Comparison of ENCODE assay signal across 8 cellular contexts in the genomic region with DNA sequence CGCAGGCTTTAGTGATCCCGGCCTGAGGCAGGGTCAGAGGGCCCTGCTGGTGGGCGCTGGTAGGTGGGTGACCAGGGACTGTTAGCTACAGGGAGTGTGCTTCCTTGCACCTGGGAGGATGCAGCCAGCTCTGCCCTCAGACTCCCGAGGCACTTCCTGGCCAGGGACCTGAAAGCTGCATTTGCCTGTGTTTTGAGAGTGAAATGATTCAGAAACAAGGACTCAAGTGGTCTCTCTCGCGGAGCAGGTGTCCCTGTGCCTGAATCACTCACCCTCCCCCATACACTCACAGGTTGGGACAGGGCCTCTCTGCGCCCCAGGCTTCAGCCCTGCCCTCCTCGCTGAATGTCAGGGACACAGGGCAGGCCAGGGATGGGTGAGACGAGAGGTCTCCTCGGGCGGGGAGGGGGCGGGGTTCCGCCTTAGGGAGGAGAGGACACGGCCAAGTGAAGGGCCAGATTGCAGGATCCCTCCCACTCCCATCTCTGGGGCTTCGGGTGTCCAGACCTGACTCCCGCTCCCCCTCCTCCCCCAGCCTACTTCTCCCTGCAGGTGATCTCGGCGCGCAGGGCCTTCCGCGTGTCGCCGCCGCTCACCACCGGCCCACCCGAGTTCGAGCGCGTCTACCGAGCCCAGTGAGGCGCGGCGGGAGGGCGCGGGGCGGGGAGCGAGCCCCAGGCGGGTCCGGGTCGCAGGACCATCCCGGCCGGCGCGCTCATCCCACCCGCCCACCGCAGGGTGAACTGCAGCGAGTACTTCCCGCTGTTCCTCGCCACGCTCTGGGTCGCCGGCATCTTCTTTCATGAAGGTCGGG. TPM values are rescaled to one million over a fixed set of nuclear protein-coding genes. Genes with fewer than 3 reads are reported as not detected.
DNase-seq lines count a peak whose midpoint lies in the region; ATAC-seq, FAIRE-seq and TF ChIP-seq lines count a peak whose summit lies in the region.

No MANE protein-coding gene starts in this region.

- peaks cover 14% of the 10 kb centered on the region for H3K36me3 Mint-ChIP-seq in activated naive CD4-positive, alpha-beta T cell treated with anti-CD3 and anti-CD28 coated beads, Interleukin-2, amount 10 ng/mL, durations not matched to agents 7 days and 5 days
- peaks cover 10% of the 10 kb centered on the region for H3K36me3 Mint-ChIP-seq in astrocyte (ENCODE audit: low read depth, unreplicated experiment)

- H2AFZ ChIP-seq in astrocyte (ENCODE audit: low read depth, low read length) = no peak overlapping the region

- CTCF ChIA-PET in activated naive CD4-positive, alpha-beta T cell treated with anti-CD3 and anti-CD28 coated beads, Interleukin-2, amount 10 ng/mL, durations not matched to agents 7 days and 5 days (lab: Charles Lee) = interaction anchor here (0.8 to 5.7 kb wide), 3 partner anchors 11 to 32 kb away, joined by 3 to 32 read pairs (median 4); no protein-coding TSS in a partner anchor

- H3K4me3 Mint-ChIP-seq in activated naive CD4-positive, alpha-beta T cell treated with anti-CD3 and anti-CD28 coated beads, Interleukin-2, amount 10 ng/mL, durations not matched to agents 7 days and 5 days = peak overlapping the region; percentile 65
- H3K4me3 Mint-ChIP-seq in astrocyte (ENCODE audit: unreplicated experiment) = peak overlapping the region; percentile 68

- peaks cover 30% of the 10 kb centered on the region for H3K4me1 Mint-ChIP-seq in activated naive CD4-positive, alpha-beta T cell treated with anti-CD3 and anti-CD28 coated beads, Interleukin-2, amount 10 ng/mL, durations not matched to agents 7 days and 5 days
- H3K4me1 Mint-ChIP-seq in astrocyte (ENCODE audit: low read depth, unreplicated experiment) = peaks cover 5% of the 10 kb centered on the region

- intact Hi-C loops in kidney (cut with DNase I) = no loop called here

- H3K27ac ChIP-seq in astrocyte (ENCODE audit: low read depth, low read length) = no peak overlapping the region
- peak overlapping the region; percentile 66 to 77 for H3K27ac ChIP-seq in kidney (ENCODE audit: low read depth in 2 of 2, low read length in 2 of 2)
- peak overlapping the region; percentile 73 to 86 for H3K27ac ChIP-seq in thoracic aorta

- H3K4me3 ChIP-seq in astrocyte (ENCODE audit: insufficient read depth, low read depth, low read length) (peak overlapping the region; percentile 50), kidney (ENCODE audit: low read length in 2 of 2) (peak overlapping the region; percentile 51 to 54), thoracic aorta (peak overlapping the region; percentile 88)

- TF ChIP-seq CTCF in astrocyte (IDR thresholded peaks at IDR 0.05; ENCODE audit: insufficient read depth, low read depth, low read length) = no peak
- TF ChIP-seq CTCF in kidney (IDR thresholded peaks at IDR 0.05; ENCODE audit: borderline replicate concordance, extremely low read depth, insufficient read depth) = no peak
- TF ChIP-seq CTCF in thoracic aorta (IDR thresholded peaks at IDR 0.05) = no peak

- H3K27me3 ChIP-seq in astrocyte (ENCODE audit: insufficient read depth, low read length) = no peaks in the 10 kb centered on the region
- H3K27me3 ChIP-seq in thoracic aorta (replicated peaks; ENCODE audit: insufficient read depth) = no peaks in the 10 kb centered on the region

- H3K4me2 ChIP-seq in astrocyte (ENCODE audit: low read length) = peak overlapping the region; percentile 88

- no peaks in the 10 kb centered on the region for H3K79me2 ChIP-seq in astrocyte (ENCODE audit: insufficient read depth, low read length)

- peaks cover 21% of the 10 kb centered on the region for H3K27me3 Mint-ChIP-seq in activated naive CD4-positive, alpha-beta T cell treated with anti-CD3 and anti-CD28 coated beads, Interleukin-2, amount 10 ng/mL, durations not matched to agents 7 days and 5 days
- no peaks in the 10 kb centered on the region for H3K27me3 Mint-ChIP-seq in astrocyte (ENCODE audit: low read depth, unreplicated experiment)

- H3K4me1 ChIP-seq in astrocyte (ENCODE audit: insufficient read depth, low read length) = peaks cover 15% of the 10 kb centered on the region
- peaks cover 6 to 33% of the 10 kb centered on the region in 2 donors for H3K4me1 ChIP-seq in kidney (ENCODE audit: control insufficient read depth in 1 of 2, insufficient read depth in 1 of 2, low read depth in 1 of 2, low read length in 2 of 2)
- H3K4me1 ChIP-seq in thoracic aorta (ENCODE audit: control insufficient read depth in 1 of 2, low read depth in 2 of 2) = peaks cover 27 to 40% of the 10 kb centered on the region in 2 donors

- DNase-seq in activated naive CD4-positive, alpha-beta T cell treated with anti-CD3 and anti-CD28 coated beads, Interleukin-2, amount 10 ng/mL, durations not matched to agents 7 days and 5 days = no peak
- DNase-seq in activated naive CD4-positive, alpha-beta T cell treated with anti-CD3 and anti-CD28 coated beads, Interleukin-2, amount 50 U/mL, for 16 hours = no peak
- DNase-seq in NCI-H146 treated with DMSO at 0.1 percent for 48 hours (lab: John Stamatoyannopoulos, UW; ENCODE audit: unreplicated experiment) (peak; percentile 3), astrocyte (ENCODE audit: low read depth) (no peak), kidney (peak; percentile 86), thoracic aorta (ENCODE audit: low spot score) (no peak), GF-D8 (lab: John Stamatoyannopoulos, UW) (no peak), NCI-H1694 (lab: John Stamatoyannopoulos, UW) (no peak)

- H3K27ac Mint-ChIP-seq in activated naive CD4-positive, alpha-beta T cell treated with anti-CD3 and anti-CD28 coated beads, Interleukin-2, amount 10 ng/mL, durations not matched to agents 7 days and 5 days = peak overlapping the region; percentile 65
- H3K27ac Mint-ChIP-seq in astrocyte (ENCODE audit: unreplicated experiment) = peak overlapping the region; percentile 53

- peaks cover 23% of the 10 kb centered on the region for H4K20me1 ChIP-seq in astrocyte (ENCODE audit: insufficient read depth, low read length)

- H3K9me3 ChIP-seq in astrocyte (ENCODE audit: insufficient read depth, low read depth, low read length) (no peaks in the 10 kb centered on the region), kidney (ENCODE audit: control insufficient read depth in 1 of 2, low read length in 2 of 2) (no peaks in the 10 kb centered on the region), thoracic aorta (no peaks in the 10 kb centered on the region)

- FAIRE-seq in astrocyte (lab: Jason Lieb, UNC) (no peak), kidney (lab: Jason Lieb, UNC) (no peak)

- ATAC-seq in thoracic aorta (ENCODE audit: insufficient number of reproducible peaks, low FRiP score, low read depth) = no peak

- H3K9ac ChIP-seq in astrocyte (ENCODE audit: low read length) = peak overlapping the region; percentile 31
- peak overlapping the region; percentile 43 to 56 for H3K9ac ChIP-seq in kidney (ENCODE audit: low read length in 2 of 2)

- H3K9me3 Mint-ChIP-seq in activated naive CD4-positive, alpha-beta T cell treated with anti-CD3 and anti-CD28 coated beads, Interleukin-2, amount 10 ng/mL, durations not matched to agents 7 days and 5 days = no peaks in the 10 kb centered on the region
- no peaks in the 10 kb centered on the region for H3K9me3 Mint-ChIP-seq in astrocyte (ENCODE audit: unreplicated experiment)

- H3K36me3 ChIP-seq in astrocyte (ENCODE audit: insufficient read depth, low read length) (no peaks in the 10 kb centered on the region), kidney (ENCODE audit: control insufficient read depth in 1 of 2, insufficient read depth in 2 of 2, low read length in 2 of 2) (peaks cover 10 to 26% of the 10 kb centered on the region in 2 donors), thoracic aorta (peaks cover 28% of the 10 kb centered on the region)

RNA-seq across cellular contexts. Expression of a gene that starts 1.5 kb away (rescaled TPM):
- 1.2 and 1.3 TPM in 2 replicates for total RNA-seq in astrocyte
- total RNA-seq in kidney = 30.6 TPM
- polyA plus RNA-seq in kidney (ENCODE audit: insufficient read depth, low read depth, low replicate concordance) = 20.1 TPM
- 1 to 10 TPM; 4.9 to 6.6 TPM for total RNA-seq in thoracic aorta

RNA-seq across cellular contexts. Expression of a gene that starts 11.4 kb away (rescaled TPM):
- total RNA-seq in astrocyte (179 and 193 TPM in 2 replicates), kidney (174 TPM), thoracic aorta (10 to 100 TPM; 66.5 to 87.7 TPM)
- 79.4 TPM for polyA plus RNA-seq in kidney (ENCODE audit: insufficient read depth, low read depth, low replicate concordance)

RNA-seq across cellular contexts. Expression of a gene that starts 25.4 kb away (rescaled TPM):
- 215 and 262 TPM in 2 replicates for total RNA-seq in astrocyte
- 249 TPM for total RNA-seq in kidney
- 309 TPM for polyA plus RNA-seq in kidney (ENCODE audit: insufficient read depth, low read depth, low replicate concordance)
- 100 to 1,000 TPM; 375 to 469 TPM for total RNA-seq in thoracic aorta

Comparison
In these comparisons a context has a peak if more than half of its experiments do, and no peak if none do; other contexts are left out.
1. DNase-seq: peak in NCI-H146 treated with DMSO at 0.1 percent for 48 hours (single experiment) and kidney (single experiment); none in activated naive CD4-positive, alpha-beta T cell treated with anti-CD3 and anti-CD28 coated beads, Interleukin-2, amount 10 ng/mL, durations not matched to agents 7 days and 5 days (single experiment), activated naive CD4-positive, alpha-beta T cell treated with anti-CD3 and anti-CD28 coated beads, Interleukin-2, amount 50 U/mL, for 16 hours (single experiment), astrocyte (single experiment), thoracic aorta (single experiment), GF-D8 (single experiment) and NCI-H1694 (single experiment).
2. Peak in every context shown above with its lines, with median percentiles within 50 percentile points of each other: H3K4me3 ChIP-seq.